In the genomic region with DNA sequence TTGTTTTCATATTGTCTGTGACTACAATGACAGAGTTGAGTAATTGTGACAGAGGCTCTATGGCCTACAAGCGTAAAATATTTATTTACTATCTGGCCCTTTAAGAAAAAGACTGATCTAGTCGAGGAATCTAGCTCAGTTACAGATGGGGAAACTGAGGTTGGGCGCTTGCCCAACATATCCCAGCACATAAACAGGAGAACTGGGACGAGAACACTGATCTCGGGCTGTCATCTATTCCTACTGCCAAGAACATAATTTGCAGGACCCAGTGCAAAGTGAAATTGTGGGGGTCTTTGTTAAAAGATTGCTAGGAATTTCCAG, we compare ENCODE assay signal across 9 cellular contexts. TPM values are rescaled to one million over a fixed set of nuclear protein-coding genes. Genes with fewer than 3 reads are reported as not detected.
A peak's percentile ranks its signal among the peaks of the same experiment; 100 is the strongest.
DNase-seq lines count a peak whose midpoint lies in the region; ATAC-seq and TF ChIP-seq lines count a peak whose summit lies in the region.
"Had no signal": no experiment of that assay in that cellular context is flagged by ENCODE, and none has a peak within 500 bp of the region (broad histone marks: within the 10 kb centered on the region; RNA-seq: fewer than 3 reads in every experiment).

No MANE protein-coding gene starts in this region.

- peaks cover 4% of the 10 kb centered on the region; the same call in 1 of the 2 replicates for H3K79me2 ChIP-seq in Karpas-422 (ENCODE audit: low read length)

- H2AFZ ChIP-seq in Karpas-422 (ENCODE audit: low read length), result no peak overlapping the region

- peak; percentile 82 for TF ChIP-seq CTCF in C4-2B (conservative IDR thresholded peaks at IDR 0.05)
- peak in 17 of 56 donors; percentile 2 to 46 (median 12) for TF ChIP-seq CTCF in dorsolateral prefrontal cortex (IDR thresholded peaks at IDR 0.05 in 54 of 56, conservative IDR thresholded peaks at IDR 0.05 in 2 of 56; ENCODE audit: low read depth in 1 of 56, partially characterized antibody in 56 of 56)
- no peak for TF ChIP-seq CTCF in sigmoid colon (IDR thresholded peaks at IDR 0.05)

- H3K9ac ChIP-seq in Karpas-422 (ENCODE audit: low read length), result 0 out of 2 replicates have a peak overlapping the region, but pooled peaks have one; percentile 1

- H3K36me3 ChIP-seq in Karpas-422 (ENCODE audit: insufficient read depth, low read length) (no peaks in the 10 kb centered on the region), sigmoid colon (peaks cover 16 to 44% (median 25%) of the 10 kb centered on the region in 4 donors)

- H4K20me1 ChIP-seq in Karpas-422 (ENCODE audit: insufficient read depth, low read depth, low read length), result no peaks in the 10 kb centered on the region

- H3K4me1 ChIP-seq in Karpas-422 (ENCODE audit: low read length), result peaks cover 60% of the 10 kb centered on the region
- H3K4me1 ChIP-seq in sigmoid colon, result peaks cover 0 to 41% (median 35%) of the 10 kb centered on the region in 4 donors

- DNase-seq in Karpas-422, result no peak
- no peak for DNase-seq in dorsolateral prefrontal cortex
- DNase-seq in sigmoid colon, result no peak
- no peak for DNase-seq in cortex of kidney (lab: John Stamatoyannopoulos, UW)

- H3K27ac ChIP-seq in C4-2B (no peak overlapping the region), Karpas-422 (ENCODE audit: low read length) (0 out of 2 replicates have a peak overlapping the region, but pooled peaks have one; percentile 12), dorsolateral prefrontal cortex (peak overlapping the region in 30 of 59 donors; percentile 11 to 94 (median 87)), sigmoid colon (peak overlapping the region in 3 of 4 donors; percentile 90 to 92 (median 90))
- H3K27ac ChIP-seq: psoas muscle had no signal

- WGBS in sigmoid colon, 2 donors, result 15 to 42% methylated on average over 5 of the region's 5 CpGs

- H3K4me3 ChIP-seq in Karpas-422 (ENCODE audit: low read length), result no peak overlapping the region
- peak overlapping the region in 7 of 59 donors; percentile 50 to 65 (median 62) for H3K4me3 ChIP-seq in dorsolateral prefrontal cortex
- peak overlapping the region in 1 of 4 donors; percentile 71 for H3K4me3 ChIP-seq in sigmoid colon

- no peak for TF ChIP-seq POLR2A in sigmoid colon (IDR thresholded peaks at IDR 0.05)

- no peaks in the 10 kb centered on the region for H3K9me2 ChIP-seq in Karpas-422 (replicated peaks; ENCODE audit: insufficient read depth, low read length)

- no peak for TF ChIP-seq EP300 in sigmoid colon (IDR thresholded peaks at IDR 0.05)

- H3K9me3 ChIP-seq in Karpas-422 (ENCODE audit: low read length), result no peaks in the 10 kb centered on the region
- H3K9me3 ChIP-seq in sigmoid colon, result no peaks in the 10 kb centered on the region
- H3K9me3 ChIP-seq: psoas muscle had no signal

- intact Hi-C loops in dorsolateral prefrontal cortex (cut with DNase I) (loop anchor here (1.0 to 10.0 kb wide), 4 partner anchors 169 to 361 kb away; partner anchors contain the start of genes BLM (in 1 of the 2) and CRTC3 (in 1 of the 2)), sigmoid colon (cut with DNase I) (loop anchor here (1.0 to 10.0 kb wide), 3 partner anchors 238 to 571 kb away; no protein-coding TSS in a partner anchor)

- H3K4me2 ChIP-seq in Karpas-422 (ENCODE audit: low read depth, low read length, poor library complexity, severe bottlenecking), result no peak overlapping the region

- no peaks in the 10 kb centered on the region for H3K27me3 ChIP-seq in Karpas-422 (ENCODE audit: low read length)
- H3K27me3 ChIP-seq in dorsolateral prefrontal cortex, result no peaks in the 10 kb centered on the region
- no peaks in the 10 kb centered on the region for H3K27me3 ChIP-seq in sigmoid colon

- ATAC-seq in GM21360 (IDR thresholded peaks at IDR 0.05; ENCODE audit: unreplicated experiment) (no peak), GM18519 (IDR thresholded peaks at IDR 0.05; ENCODE audit: low FRiP score, unreplicated experiment) (no peak), GM18870 (IDR thresholded peaks at IDR 0.05; ENCODE audit: unreplicated experiment) (no peak)

RNA-seq across cellular contexts. Expression of gene FES, which starts 1.9 kb away (rescaled TPM):
- 33.7 and 88.0 TPM in 2 replicates for total RNA-seq in Karpas-422 (2014; rRNA removed; shearing (Covaris generic); ENCODE audit: low replicate concordance)
- 10 to 100 TPM in 95 of 120 experiments, 1 to 10 TPM in 25; 5.3 to 39.5 (median 13.8) TPM for total RNA-seq in dorsolateral prefrontal cortex
- total RNA-seq in sigmoid colon, result 10 to 100 TPM; 28.0 to 35.5 (median 30.4) TPM
- 10 to 100 TPM in 1 of 3 donors, 1 to 10 TPM in 2; 4.9 to 17.6 (median 7.2) TPM for polyA plus RNA-seq in sigmoid colon

RNA-seq across cellular contexts. Expression of gene MAN2A2, which starts 16.8 kb away (rescaled TPM):
- total RNA-seq in Karpas-422 (2014; rRNA removed; shearing (Covaris generic); ENCODE audit: low replicate concordance), result 27.4 and 60.8 TPM in 2 replicates
- total RNA-seq in dorsolateral prefrontal cortex (100 to 1,000 TPM; 152 to 468 (median 226) TPM), sigmoid colon (10 to 100 TPM; 27.2 to 57.6 (median 38.4) TPM)
- polyA plus RNA-seq in sigmoid colon, result 10 to 100 TPM in 1 of 3 donors, 1 to 10 TPM in 2; 3.7 to 31.0 (median 4.8) TPM

RNA-seq across cellular contexts. Expression of gene FURIN, which starts 17.9 kb away (rescaled TPM):
- 30.4 and 30.9 TPM in 2 replicates for total RNA-seq in Karpas-422 (2014; rRNA removed; shearing (Covaris generic); ENCODE audit: low replicate concordance)
- total RNA-seq in dorsolateral prefrontal cortex, result 10 to 100 TPM; 28.0 to 73.1 (median 40.8) TPM
- 10 to 100 TPM; 21.0 to 35.0 (median 24.3) TPM for total RNA-seq in sigmoid colon
- polyA plus RNA-seq in sigmoid colon, result 10 to 100 TPM; 23.4 to 69.2 (median 30.1) TPM

RNA-seq across cellular contexts. Expression of gene HDDC3, which starts 46.1 kb away (rescaled TPM):
- 15.9 and 39.1 TPM in 2 replicates for total RNA-seq in Karpas-422 (2014; rRNA removed; shearing (Covaris generic); ENCODE audit: low replicate concordance)
- 10 to 100 TPM in 119 of 120 experiments, 1 to 10 TPM in 1; 8.6 to 40.8 (median 20.2) TPM for total RNA-seq in dorsolateral prefrontal cortex
- total RNA-seq in sigmoid colon, result 10 to 100 TPM in 1 of 4 donors, 1 to 10 TPM in 3; 5.2 to 10.7 (median 7.0) TPM
- 10 to 100 TPM; 19.1 to 27.0 (median 24.0) TPM for polyA plus RNA-seq in sigmoid colon

RNA-seq across cellular contexts. Expression of gene UNC45A, which starts 48.8 kb away (rescaled TPM):
- total RNA-seq in Karpas-422 (2014; rRNA removed; shearing (Covaris generic); ENCODE audit: low replicate concordance), result 25.1 and 58.0 TPM in 2 replicates
- total RNA-seq in dorsolateral prefrontal cortex (10 to 100 TPM; 35.1 to 68.4 (median 47.2) TPM), sigmoid colon (10 to 100 TPM; 36.0 to 63.5 (median 60.2) TPM)
- polyA plus RNA-seq in sigmoid colon, result 10 to 100 TPM; 28.8 to 50.4 (median 31.4) TPM
